21 cellular contexts compared by ENCODE assay signal in genomic region chr19:43719378-43719868, GRCh38. TPM values are rescaled to one million over a fixed set of nuclear protein-coding genes. Genes with fewer than 3 reads are reported as not detected.
"Had no signal": no experiment of that assay in that cellular context is flagged by ENCODE, and none has a peak within 500 bp of the region (broad histone marks: within the 10 kb centered on the region; RNA-seq: fewer than 3 reads in every experiment).

No MANE protein-coding gene starts in this region.

- H3K27me3 Mint-ChIP-seq: activated CD4-positive, alpha-beta T cell treated with anti-CD3 and anti-CD28 coated beads, Interleukin-2, amount 10 ng/mL, durations not matched to agents 7 days and 5 days had no signal

- H3K36me3 Mint-ChIP-seq: activated naive CD8-positive, alpha-beta T cell had no signal

- H3K27ac Mint-ChIP-seq: activated CD4-positive, alpha-beta T cell treated with anti-CD3 and anti-CD28 coated beads, Interleukin-2, amount 10 ng/mL, durations not matched to agents 7 days and 5 days; activated CD8-positive, alpha-beta T cell treated with anti-CD3 and anti-CD28 coated beads for 36 hours; activated naive CD8-positive, alpha-beta T cell; endodermal cell had no signal

- H3K4me1 Mint-ChIP-seq: activated CD4-positive, alpha-beta T cell treated with anti-CD3 and anti-CD28 coated beads, Interleukin-2, amount 10 ng/mL, durations not matched to agents 7 days and 5 days; central memory CD8-positive, alpha-beta T cell; endodermal cell had no signal

- H3K27me3 ChIP-seq: brain microvascular endothelial cell, dorsolateral prefrontal cortex had no signal

- H3K9me3 Mint-ChIP-seq: activated CD4-positive, alpha-beta T cell treated with anti-CD3 and anti-CD28 coated beads, Interleukin-2, amount 10 ng/mL, durations not matched to agents 7 days and 5 days; activated CD8-positive, alpha-beta T cell treated with anti-CD3 and anti-CD28 coated beads for 36 hours; central memory CD8-positive, alpha-beta T cell; endodermal cell had no signal

- H3K4me3 Mint-ChIP-seq: activated CD4-positive, alpha-beta T cell treated with anti-CD3 and anti-CD28 coated beads, Interleukin-2, amount 10 ng/mL, durations not matched to agents 7 days and 5 days; activated CD8-positive, alpha-beta T cell treated with anti-CD3 and anti-CD28 coated beads for 36 hours; activated naive CD8-positive, alpha-beta T cell; central memory CD8-positive, alpha-beta T cell; endodermal cell had no signal

- H3K4me3 ChIP-seq: dorsolateral prefrontal cortex had no signal

- H3K27ac ChIP-seq: brain microvascular endothelial cell, dorsolateral prefrontal cortex had no signal

- H3K36me3 ChIP-seq: brain microvascular endothelial cell had no signal

- DNase-seq: activated CD4-positive, alpha-beta T cell treated with anti-CD3 and anti-CD28 coated beads for 1 hour; activated CD4-positive, alpha-beta T cell treated with anti-CD3 and anti-CD28 coated beads for 4 hours; activated CD4-positive, alpha-beta T cell treated with anti-CD3 and anti-CD28 coated beads, Interleukin-2, amount 10 ng/mL, durations not matched to agents 7 days and 5 days; activated CD4-positive, alpha-beta T cell treated with anti-CD3 and anti-CD28 coated beads, Interleukin-2, amount 50 U/mL, for 4 hours; activated CD8-positive, alpha-beta memory T cell treated with anti-CD3 and anti-CD28 coated beads for 24 hours; activated CD8-positive, alpha-beta T cell treated with anti-CD3 and anti-CD28 coated beads for 36 hours; activated gamma-delta T cell treated with Interleukin-2 at 50 U/mL for 16 hours; activated naive CD4-positive, alpha-beta T cell treated with anti-CD3 and anti-CD28 coated beads, Interleukin-2, amount 50 U/mL, for 16 hours; activated naive CD4-positive, alpha-beta T cell treated with Interleukin-2 at 50 U/mL for 16 hours; activated T-cell treated with anti-CD3 and anti-CD28 coated beads, Interleukin-2, amount 50 U/mL, for 48 hours; amniotic stem cell; anterior cingulate cortex; brain microvascular endothelial cell; dorsolateral prefrontal cortex; effector memory CD4-positive, alpha-beta T cell; endodermal cell; head of caudate nucleus; T-helper 2 cell had no signal

- ATAC-seq: activated CD8-positive, alpha-beta T cell treated with anti-CD3 and anti-CD28 coated beads for 36 hours had no signal

RNA-seq across cellular contexts. Expression of gene IRGC, which starts 3.5 kb away (rescaled TPM):
- polyA plus RNA-seq: adipose tissue had no signal
